8 cellular contexts compared by ENCODE assay signal in genomic region chr1:111733183-111733995, GRCh38. TPM values are rescaled to one million over a fixed set of nuclear protein-coding genes. Genes with fewer than 3 reads are reported as not detected.
DNase-seq lines count a peak whose midpoint lies in the region; ATAC-seq and TF ChIP-seq lines count a peak whose summit lies in the region.

No MANE protein-coding gene starts in this region.

- no peak overlapping the region for H3K4me3 Mint-ChIP-seq in stimulated activated naive CD8-positive, alpha-beta T cell treated with anti-CD3 and anti-CD28 coated beads, Interleukin-15, amount 100 ng/mL, for 72 hours

- no peak overlapping the region for H3K4me3 ChIP-seq in psoas muscle

- ATAC-seq in psoas muscle (peak in 3 of 4 donors; percentile 17 to 44 (median 21)), GM19397 (IDR thresholded peaks at IDR 0.05; ENCODE audit: unreplicated experiment) (no peak)
- no peak for ATAC-seq in stimulated activated naive CD8-positive, alpha-beta T cell treated with anti-CD3 and anti-CD28 coated beads, Interleukin-15, amount 100 ng/mL, for 72 hours

- TF ChIP-seq CTCF in psoas muscle (IDR thresholded peaks at IDR 0.05) = no peak

- DNase-seq in GF-D8 (lab: John Stamatoyannopoulos, UW) (peak; percentile 91), SIG-M5 (lab: John Stamatoyannopoulos, UW) (peak; percentile 46), fibroblast of the conjunctiva (ENCODE audit: low read depth) (peak; percentile 88), psoas muscle (peak; percentile 66 to 88), activated gamma-delta T cell treated with Interleukin-2 at 50 U/mL for 16 hours (no peak), NCI-H345 treated with DMSO at 0.1 percent for 48 hours (lab: John Stamatoyannopoulos, UW; ENCODE audit: unreplicated experiment) (no peak)
- no peak for DNase-seq in stimulated activated naive CD8-positive, alpha-beta T cell treated with anti-CD3 and anti-CD28 coated beads, Interleukin-15, amount 100 ng/mL, for 72 hours

- intact Hi-C loops in psoas muscle (cut with DNase I) = no loop called here

- peaks cover 0 to 14% of the 10 kb centered on the region in 2 donors for H3K36me3 ChIP-seq in psoas muscle (ENCODE audit: insufficient read depth in 1 of 2, low read depth in 1 of 2)

- H3K27me3 ChIP-seq in psoas muscle (ENCODE audit: insufficient read depth in 3 of 3, low read length in 2 of 3) = no peaks in the 10 kb centered on the region

- H3K9me3 ChIP-seq in psoas muscle = no peaks in the 10 kb centered on the region

- no peaks in the 10 kb centered on the region for H3K9me3 Mint-ChIP-seq in stimulated activated naive CD8-positive, alpha-beta T cell treated with anti-CD3 and anti-CD28 coated beads, Interleukin-15, amount 100 ng/mL, for 72 hours

- H3K27ac Mint-ChIP-seq in stimulated activated naive CD8-positive, alpha-beta T cell treated with anti-CD3 and anti-CD28 coated beads, Interleukin-15, amount 100 ng/mL, for 72 hours = peak overlapping the region in 1 of 2 donors; percentile 43

- peaks cover 17% of the 10 kb centered on the region for H3K4me1 Mint-ChIP-seq in stimulated activated naive CD8-positive, alpha-beta T cell treated with anti-CD3 and anti-CD28 coated beads, Interleukin-15, amount 100 ng/mL, for 72 hours

- WGBS in psoas muscle, 3 donors = 45 to 56% (median 49%) methylated on average over 9 of the region's 9 CpGs

- peaks cover 92% of the 10 kb centered on the region for H3K4me1 ChIP-seq in psoas muscle

- H3K27me3 Mint-ChIP-seq in stimulated activated naive CD8-positive, alpha-beta T cell treated with anti-CD3 and anti-CD28 coated beads, Interleukin-15, amount 100 ng/mL, for 72 hours = no peaks in the 10 kb centered on the region

- peak overlapping the region; percentile 56 for H3K27ac ChIP-seq in psoas muscle

RNA-seq across cellular contexts. Expression of gene INKA2, which starts 5.8 kb away (rescaled TPM):
- 10 to 100 TPM in 2 of 4 donors, 1 to 10 TPM in 2; 7.4 to 15.0 (median 10.4) TPM for total RNA-seq in psoas muscle
- polyA plus RNA-seq in psoas muscle = 1 to 10 TPM; 1.6 to 5.4 (median 3.7) TPM

RNA-seq across cellular contexts. Expression of gene DDX20, which starts 22.3 kb away (rescaled TPM):
- 10 to 100 TPM in 1 of 4 donors, 1 to 10 TPM in 3; 6.2 to 11.6 (median 7.6) TPM for total RNA-seq in psoas muscle
- polyA plus RNA-seq in psoas muscle = 10 to 100 TPM in 1 of 3 donors, 1 to 10 TPM in 2; 7.9 to 11.3 (median 8.1) TPM

Comparison
In these comparisons a context has a peak if more than half of its experiments do, and no peak if none do; other contexts are left out.
1. DNase-seq: peak in GF-D8 (single experiment), SIG-M5 (single experiment), fibroblast of the conjunctiva (single experiment) and psoas muscle (2 of 2); none in activated gamma-delta T cell treated with Interleukin-2 at 50 U/mL for 16 hours (single experiment), stimulated activated naive CD8-positive, alpha-beta T cell treated with anti-CD3 and anti-CD28 coated beads, Interleukin-15, amount 100 ng/mL, for 72 hours (0 of 2) and NCI-H345 treated with DMSO at 0.1 percent for 48 hours (single experiment).
2. ATAC-seq: peak in psoas muscle (3 of 4); none in stimulated activated naive CD8-positive, alpha-beta T cell treated with anti-CD3 and anti-CD28 coated beads, Interleukin-15, amount 100 ng/mL, for 72 hours (single experiment) and GM19397 (single experiment).